Comparison of ENCODE assay signal across 21 cellular contexts in the genomic region with DNA sequence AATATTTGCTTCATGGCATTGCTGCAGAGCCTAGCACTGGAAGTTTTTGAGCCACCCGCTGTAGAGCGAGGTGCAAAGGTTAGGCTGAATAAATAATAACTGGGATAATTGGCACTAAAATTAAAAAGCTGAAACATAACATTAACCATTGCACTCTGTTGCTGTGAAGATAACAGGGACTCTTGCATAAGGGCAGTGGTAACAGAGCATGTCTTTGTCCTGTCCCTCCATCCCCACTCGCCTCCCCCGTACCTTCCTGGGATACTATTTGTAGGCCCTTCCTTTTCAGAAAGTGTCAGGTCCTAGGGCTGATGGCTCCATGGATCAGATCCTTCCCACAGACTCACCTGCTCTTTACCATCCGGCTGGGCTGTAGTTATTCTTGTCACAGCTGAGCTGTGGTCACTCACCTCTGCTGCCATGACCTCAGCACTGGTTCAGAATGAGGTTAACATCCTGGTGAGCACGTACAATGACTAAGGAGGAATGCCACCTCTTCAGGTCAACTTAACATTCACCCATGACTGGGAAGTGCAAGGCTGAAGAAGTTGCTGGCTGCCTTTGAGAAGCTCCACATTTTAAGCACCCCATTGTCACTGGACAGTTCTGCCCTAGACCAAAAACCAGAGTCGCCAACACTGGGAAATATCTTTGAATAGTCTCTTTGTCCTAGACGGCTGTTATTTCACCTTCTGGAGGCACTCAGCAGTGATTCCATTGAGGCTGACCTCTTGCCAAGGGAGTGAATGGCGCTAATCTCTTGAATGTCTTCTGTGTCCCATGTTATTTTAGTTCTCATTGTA.
DNase-seq lines count a peak whose midpoint lies in the region; ATAC-seq, FAIRE-seq and TF ChIP-seq lines count a peak whose summit lies in the region.
"Had no signal": no experiment of that assay in that cellular context is flagged by ENCODE, and none has a peak within 500 bp of the region (broad histone marks: within the 10 kb centered on the region; RNA-seq: fewer than 3 reads in every experiment).

No MANE protein-coding gene starts in this region.

- no peak for TF ChIP-seq POLR2A in HepG2 (IDR thresholded peaks at IDR 0.05; ENCODE audit: insufficient read depth in 1 of 2, low read depth in 2 of 2, low read length in 2 of 2)

- TF ChIP-seq CTCF in bronchial epithelial cell (IDR thresholded peaks at IDR 0.05; ENCODE audit: insufficient read depth, low read length, severe bottlenecking) (no peak), HepG2 (CRISPR knock-in tag; IDR thresholded peaks at IDR 0.05) (no peak), osteocyte (IDR thresholded peaks at IDR 0.05) (no peak), RWPE1 (conservative IDR thresholded peaks at IDR 0.05; ENCODE audit: low read depth) (no peak)

- no peak overlapping the region for H4K91ac ChIP-seq in neuronal stem cell (ENCODE audit: low read depth, low read length, poor library complexity)

- H2BK15ac ChIP-seq in neuronal stem cell (ENCODE audit: low read length), result no peak overlapping the region

- in situ Hi-C loops in HepG2 (cut with HindIII; ENCODE audit: extremely low pct_ligation_motif_present, low pct_unique_long_range_greater_than_20kb), result no loop called here

- no peak overlapping the region for H2AFZ ChIP-seq in HepG2 (ENCODE audit: low read length)
- H2AFZ ChIP-seq in neuronal stem cell (ENCODE audit: low read length), result no peak overlapping the region

- no peaks in the 10 kb centered on the region for H3K79me1 ChIP-seq in neuronal stem cell (ENCODE audit: low read depth, low read length)

- no peaks in the 10 kb centered on the region for H3K79me2 ChIP-seq in HepG2 (ENCODE audit: insufficient read depth, low read length)

- H3K14ac ChIP-seq in neuronal stem cell (ENCODE audit: low read length), result no peak overlapping the region

- H4K20me1 ChIP-seq in HepG2 (ENCODE audit: insufficient read depth, low read length), result no peaks in the 10 kb centered on the region
- H4K20me1 ChIP-seq: BLaER1 had no signal

- H3K9ac ChIP-seq in HepG2 (ENCODE audit: insufficient read depth, low read depth, low read length) (no peak overlapping the region), neuronal stem cell (ENCODE audit: low read depth, low read length, poor library complexity) (no peak overlapping the region)
- H3K9ac ChIP-seq: BLaER1 had no signal

- CTCF ChIA-PET in HepG2 (lab: Yijun Ruan, JAX; ENCODE audit: low intra/inter-chr PET ratio, low total read pairs), result no interaction called here
- CTCF ChIA-PET in RWPE1 (lab: Yijun Ruan, JAX), result no interaction called here

- H3K4me1 ChIP-seq in HepG2 (ENCODE audit: insufficient read depth, low read length) (no peaks in the 10 kb centered on the region), neuronal stem cell (ENCODE audit: control insufficient read depth in 2 of 2, insufficient read depth in 1 of 2, low read depth in 1 of 2, low read length in 2 of 2) (peaks cover 0 to 40% of the 10 kb centered on the region in 2 donors)
- H3K4me1 ChIP-seq: BLaER1, HAP-1 had no signal

- H3K9me3 ChIP-seq in HepG2 (ENCODE audit: low read length), result no peaks in the 10 kb centered on the region
- H3K9me3 ChIP-seq in neuronal stem cell (replicated peaks in 1 of 2; ENCODE audit: control insufficient read depth in 2 of 2, insufficient read depth in 1 of 2, low read depth in 1 of 2, low read length in 2 of 2), result no peaks in the 10 kb centered on the region
- H3K9me3 ChIP-seq: BLaER1, HAP-1 had no signal

- H3K4me1 Mint-ChIP-seq in osteocyte (ENCODE audit: unreplicated experiment), result peaks cover 5% of the 10 kb centered on the region
- H3K4me1 Mint-ChIP-seq: CD4-positive, alpha-beta memory T cell had no signal

- H3K9me3 Mint-ChIP-seq in osteocyte (ENCODE audit: unreplicated experiment), result no peaks in the 10 kb centered on the region

- H2BK12ac ChIP-seq in neuronal stem cell (ENCODE audit: low read length), result no peak overlapping the region

- DNase-seq in LHCN-M2 (ENCODE audit: low read depth), result peak; percentile 5
- DNase-seq in bronchial epithelial cell (ENCODE audit: low read depth), result no peak
- no peak for DNase-seq in HepG2 (ENCODE audit: low spot score)
- DNase-seq in neuronal stem cell (ENCODE audit: low spot score), result no peak
- no peak for DNase-seq in osteocyte (ENCODE audit: extremely low spot score, unreplicated experiment)
- no peak for DNase-seq in RWPE1 (ENCODE audit: low spot score)
- DNase-seq in HuH-7.5 (ENCODE audit: low spot score), result no peak
- DNase-seq: CD4-positive, alpha-beta memory T cell; DMS79; KBM-7; NCI-H1417; NCI-H1930; NCI-H226; NCI-H524; PC-3; RPMI8226; SIG-M5 had no signal

- no peak overlapping the region for H2AK5ac ChIP-seq in neuronal stem cell (ENCODE audit: low read depth, low read length)

- 8% methylated on average over 8 of the region's 9 CpGs for WGBS in HepG2 (ENCODE audit: low lambda C conversion rate)
- no CpG with 5 or more reads among the region's 9 CpGs for WGBS in neuronal stem cell (ENCODE audit: extremely low coverage in 2 of 2, insufficient read length in 2 of 2, insufficient replicate concordance in 1 of 2), 2 donors

- no peak overlapping the region for H3K4me3 Mint-ChIP-seq in osteocyte (ENCODE audit: unreplicated experiment)
- H3K4me3 Mint-ChIP-seq: CD4-positive, alpha-beta memory T cell had no signal

- H3K4me2 ChIP-seq in HepG2 (ENCODE audit: low read depth, low read length), result no peak overlapping the region
- H3K4me2 ChIP-seq in neuronal stem cell (ENCODE audit: insufficient read depth, low read length, poor library complexity, severe bottlenecking), result no peak overlapping the region
- H3K4me2 ChIP-seq: BLaER1 had no signal

- POLR2A ChIA-PET in HepG2 (lab: Yijun Ruan, JAX), result no interaction called here
- POLR2A ChIA-PET in RWPE1 (lab: Yijun Ruan, JAX; ENCODE audit: low non-redundant PET), result no interaction called here

- no peak overlapping the region for H4K8ac ChIP-seq in neuronal stem cell (ENCODE audit: low read depth, low read length)

- TF ChIP-seq EP300 in HepG2 (IDR thresholded peaks at IDR 0.05; ENCODE audit: low read depth in 2 of 2, low read length in 2 of 2) (no peak), HepG2 (CRISPR knock-in tag; IDR thresholded peaks at IDR 0.05; ENCODE audit: borderline replicate concordance) (no peak)

- no peak for TF ChIP-seq RAD21 in HepG2 (CRISPR knock-in tag; IDR thresholded peaks at IDR 0.05)

- H2BK5ac ChIP-seq in neuronal stem cell (ENCODE audit: low read length), result no peak overlapping the region

- BruUV-seq in HepG2 (replicated peaks; lab: Mats Ljungman, UMichigan), result no TSS peak

- H3K4me3 ChIP-seq in bronchial epithelial cell (ENCODE audit: low read depth, low read length), result no peak overlapping the region
- H3K4me3 ChIP-seq in HepG2 (replicated peaks in 1 of 3; ENCODE audit: insufficient read depth in 1 of 3, low read depth in 2 of 3, low read length in 3 of 3), result no peak overlapping the region
- H3K4me3 ChIP-seq in neuronal stem cell (ENCODE audit: low read length in 2 of 2), result no peak overlapping the region
- H3K4me3 ChIP-seq: BLaER1, HAP-1 had no signal

- FAIRE-seq in bronchial epithelial cell (lab: Jason Lieb, UNC) (peak; percentile 60), HepG2 (lab: Jason Lieb, UNC) (no peak)

- intact Hi-C loops in HepG2 (cut with micrococcal nuclease; ENCODE audit: unreplicated experiment), result no loop called here

- H2BK120ac ChIP-seq in neuronal stem cell (ENCODE audit: low read depth, low read length), result no peak overlapping the region

- no peaks in the 10 kb centered on the region for H3K36me3 Mint-ChIP-seq in osteocyte (ENCODE audit: unreplicated experiment)
- H3K36me3 Mint-ChIP-seq: CD4-positive, alpha-beta memory T cell had no signal

- no peak overlapping the region for H3K4ac ChIP-seq in neuronal stem cell (ENCODE audit: low read length)

- no peaks in the 10 kb centered on the region for H3K36me3 ChIP-seq in bronchial epithelial cell (ENCODE audit: control insufficient read depth, insufficient read depth, low read length)
- H3K36me3 ChIP-seq in HepG2 (replicated peaks in 1 of 2; ENCODE audit: control insufficient read depth in 1 of 2, insufficient read depth in 2 of 2, low read length in 2 of 2), result no peaks in the 10 kb centered on the region
- no peaks in the 10 kb centered on the region for H3K36me3 ChIP-seq in neuronal stem cell (replicated peaks in 1 of 2; ENCODE audit: control insufficient read depth in 2 of 2, insufficient read depth in 2 of 2, low read length in 2 of 2)
- H3K36me3 ChIP-seq: BLaER1, HAP-1 had no signal

- H3K27ac Mint-ChIP-seq in osteocyte (ENCODE audit: unreplicated experiment), result no peak overlapping the region
- H3K27ac Mint-ChIP-seq: CD4-positive, alpha-beta memory T cell had no signal

- ATAC-seq in HepG2 (no peak; the same call in 2 of the 3 replicates), HG03039 (IDR thresholded peaks at IDR 0.05; ENCODE audit: unreplicated experiment) (no peak)
- ATAC-seq: PC-3, SK-N-SH treated with all-trans-retinoic acid at 6 μM for 48 hours had no signal

- H3K27ac ChIP-seq in HepG2 (ENCODE audit: extremely low read length, insufficient read depth, low read length), result no peak overlapping the region
- H3K27ac ChIP-seq in neuronal stem cell (replicated peaks; ENCODE audit: low read length), result no peak overlapping the region
- no peak overlapping the region for H3K27ac ChIP-seq in RWPE1
- H3K27ac ChIP-seq: BLaER1 had no signal

- no peak overlapping the region for H3K23ac ChIP-seq in neuronal stem cell (ENCODE audit: low read depth, low read length, poor library complexity)

- H3K27me3 ChIP-seq in bronchial epithelial cell (ENCODE audit: control insufficient read depth, insufficient read depth, low read length) (no peaks in the 10 kb centered on the region), HepG2 (ENCODE audit: control insufficient read depth in 1 of 2, insufficient read depth in 2 of 2, low read length in 2 of 2) (peaks cover 0 to 6% of the 10 kb centered on the region in 2 experiments; a peak in 2 of 5 replicates), neuronal stem cell (ENCODE audit: control insufficient read depth in 3 of 3, insufficient read depth in 3 of 3, low read depth in 1 of 3, low read length in 3 of 3) (no peaks in the 10 kb centered on the region)
- H3K27me3 ChIP-seq: BLaER1 had no signal

- H3K27me3 Mint-ChIP-seq in osteocyte (ENCODE audit: unreplicated experiment), result peaks cover 16% of the 10 kb centered on the region
- H3K27me3 Mint-ChIP-seq: CD4-positive, alpha-beta memory T cell had no signal

- H3K18ac ChIP-seq in neuronal stem cell (ENCODE audit: low read length), result peak overlapping the region; percentile 66

TF ChIP-seq in HepG2, 621 proteins besides CTCF, POLR2A, EP300 and RAD21 (continues in another document):
- TF ChIP-seq MIER2 (CRISPR knock-in tag; IDR thresholded peaks at IDR 0.05) (peak; percentile 69; the same call in 1 of the 2 replicates), ZNF264 (CRISPR knock-in tag; IDR thresholded peaks at IDR 0.05) (no peak)
